In the genomic region with DNA sequence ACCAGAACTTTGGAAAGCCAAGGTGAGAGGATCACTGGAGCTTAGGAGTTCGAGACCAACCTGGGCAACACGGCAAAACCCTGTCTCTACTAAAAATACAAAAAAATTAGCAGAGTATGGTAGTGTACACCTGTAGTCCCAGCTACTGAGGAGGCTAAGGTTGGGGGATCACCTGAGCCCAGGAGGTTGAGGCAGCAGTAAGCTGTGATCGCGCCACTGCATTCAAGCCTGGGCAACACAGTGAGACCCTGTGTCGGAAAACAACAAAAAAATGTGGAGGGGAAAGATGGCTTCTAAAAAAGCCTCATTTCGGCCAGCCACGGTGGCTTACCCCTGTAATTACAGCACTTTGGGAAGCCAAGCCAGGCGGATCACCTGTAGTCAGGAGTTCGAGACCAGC, we compare ENCODE assay signal across 23 cellular contexts.
"Had no signal": no experiment of that assay in that cellular context is flagged by ENCODE, and none has a peak within 500 bp of the region (broad histone marks: within the 10 kb centered on the region; RNA-seq: fewer than 3 reads in every experiment).

No MANE protein-coding gene starts in this region.

- DNase-seq: activated B cell treated with CpG ODN at 0.5 μM for 24 hours; activated CD4-positive, alpha-beta memory T cell treated with anti-CD3 and anti-CD28 coated beads for 36 hours; activated CD4-positive, alpha-beta T cell treated with anti-CD3 and anti-CD28 coated beads for 4 hours; activated CD8-positive, alpha-beta memory T cell treated with anti-CD3 and anti-CD28 coated beads, Interleukin-2, amount 10 ng/mL, durations not matched to agents 7 days and 5 days; activated naive CD4-positive, alpha-beta T cell; activated naive CD8-positive, alpha-beta T cell treated with anti-CD3 and anti-CD28 coated beads, Interleukin-2, amount 10 ng/mL, durations not matched to agents 7 days and 5 days; activated T-cell treated with anti-CD3 and anti-CD28 coated beads, Interleukin-2, amount 50 U/mL, for 1 hour; amygdala; body of pancreas; dorsolateral prefrontal cortex; foreskin keratinocyte; glutamatergic neuron; hippocampal formation; islet precursor cell; lower lobe of right lung; pancreas; right lobe of liver; stimulated activated CD4-positive, alpha-beta T cell treated with anti-CD3 and anti-CD28 coated beads, Interleukin-4, amount 100 ng/mL, for 1 hour; upper lobe of right lung had no signal

- H3K4me2 ChIP-seq: smooth muscle cell had no signal

- ATAC-seq: activated CD8-positive, alpha-beta memory T cell treated with anti-CD3 and anti-CD28 coated beads, Interleukin-2, amount 10 ng/mL, durations not matched to agents 7 days and 5 days; activated T-helper 17 cell treated with anti-CD3 and anti-CD28 coated beads, Interleukin-2, amount 50 U/mL, for 72 hours; body of pancreas; foreskin keratinocyte; lower lobe of right lung; pancreas; right lobe of liver; upper lobe of right lung had no signal

- H3K27me3 Mint-ChIP-seq: activated B cell treated with CpG ODN at 0.5 μM for 24 hours; activated CD4-positive, alpha-beta memory T cell treated with anti-CD3 and anti-CD28 coated beads for 36 hours; activated CD8-positive, alpha-beta memory T cell treated with anti-CD3 and anti-CD28 coated beads, Interleukin-2, amount 10 ng/mL, durations not matched to agents 7 days and 5 days; activated naive CD8-positive, alpha-beta T cell treated with anti-CD3 and anti-CD28 coated beads, Interleukin-2, amount 10 ng/mL, durations not matched to agents 7 days and 5 days; activated T-helper 17 cell treated with anti-CD3 and anti-CD28 coated beads, Interleukin-2, amount 50 U/mL, for 72 hours had no signal

- H3K27ac Mint-ChIP-seq: activated B cell treated with CpG ODN at 0.5 μM for 24 hours; activated CD4-positive, alpha-beta memory T cell treated with anti-CD3 and anti-CD28 coated beads for 36 hours; activated CD8-positive, alpha-beta memory T cell treated with anti-CD3 and anti-CD28 coated beads, Interleukin-2, amount 10 ng/mL, durations not matched to agents 7 days and 5 days; activated naive CD8-positive, alpha-beta T cell treated with anti-CD3 and anti-CD28 coated beads, Interleukin-2, amount 10 ng/mL, durations not matched to agents 7 days and 5 days; activated T-helper 17 cell treated with anti-CD3 and anti-CD28 coated beads, Interleukin-2, amount 50 U/mL, for 72 hours; T-helper 2 cell treated with Interferon-gamma antibody and Interleukin-4, amounts not matched to agents 5 μg/mL and 100 μg/mL, for 36 hours had no signal

- H3K9me3 Mint-ChIP-seq: activated B cell treated with CpG ODN at 0.5 μM for 24 hours; activated CD4-positive, alpha-beta memory T cell treated with anti-CD3 and anti-CD28 coated beads for 36 hours; activated naive CD8-positive, alpha-beta T cell treated with anti-CD3 and anti-CD28 coated beads, Interleukin-2, amount 10 ng/mL, durations not matched to agents 7 days and 5 days; activated T-helper 17 cell treated with anti-CD3 and anti-CD28 coated beads, Interleukin-2, amount 50 U/mL, for 72 hours; T-helper 2 cell treated with Interferon-gamma antibody and Interleukin-4, amounts not matched to agents 5 μg/mL and 100 μg/mL, for 36 hours had no signal

- H3K27me3 ChIP-seq: body of pancreas, dorsolateral prefrontal cortex, foreskin keratinocyte, pancreas, right lobe of liver, upper lobe of right lung had no signal

- H3K9me3 ChIP-seq: body of pancreas, lower lobe of right lung, pancreas, right lobe of liver, thoracic aorta, upper lobe of right lung had no signal

- H3K4me3 Mint-ChIP-seq: activated B cell treated with CpG ODN at 0.5 μM for 24 hours; activated CD4-positive, alpha-beta memory T cell treated with anti-CD3 and anti-CD28 coated beads for 36 hours; activated CD8-positive, alpha-beta memory T cell treated with anti-CD3 and anti-CD28 coated beads, Interleukin-2, amount 10 ng/mL, durations not matched to agents 7 days and 5 days; activated naive CD8-positive, alpha-beta T cell treated with anti-CD3 and anti-CD28 coated beads, Interleukin-2, amount 10 ng/mL, durations not matched to agents 7 days and 5 days; activated T-helper 17 cell treated with anti-CD3 and anti-CD28 coated beads, Interleukin-2, amount 50 U/mL, for 72 hours; T-helper 2 cell treated with Interferon-gamma antibody and Interleukin-4, amounts not matched to agents 5 μg/mL and 100 μg/mL, for 36 hours had no signal

- H3K4me1 Mint-ChIP-seq: activated CD8-positive, alpha-beta memory T cell treated with anti-CD3 and anti-CD28 coated beads, Interleukin-2, amount 10 ng/mL, durations not matched to agents 7 days and 5 days; activated T-helper 17 cell treated with anti-CD3 and anti-CD28 coated beads, Interleukin-2, amount 50 U/mL, for 72 hours had no signal

- H3K27ac ChIP-seq: body of pancreas, dorsolateral prefrontal cortex, lower lobe of right lung, pancreas, right lobe of liver, thoracic aorta, upper lobe of right lung had no signal

- H3K4me3 ChIP-seq: body of pancreas, dorsolateral prefrontal cortex, lower lobe of right lung, pancreas, right lobe of liver, smooth muscle cell, thoracic aorta, upper lobe of right lung had no signal

- H3K4me1 ChIP-seq: body of pancreas, lower lobe of right lung, pancreas, right lobe of liver, upper lobe of right lung had no signal
